Comparison of ENCODE assay signal across 18 cellular contexts in the genomic region with DNA sequence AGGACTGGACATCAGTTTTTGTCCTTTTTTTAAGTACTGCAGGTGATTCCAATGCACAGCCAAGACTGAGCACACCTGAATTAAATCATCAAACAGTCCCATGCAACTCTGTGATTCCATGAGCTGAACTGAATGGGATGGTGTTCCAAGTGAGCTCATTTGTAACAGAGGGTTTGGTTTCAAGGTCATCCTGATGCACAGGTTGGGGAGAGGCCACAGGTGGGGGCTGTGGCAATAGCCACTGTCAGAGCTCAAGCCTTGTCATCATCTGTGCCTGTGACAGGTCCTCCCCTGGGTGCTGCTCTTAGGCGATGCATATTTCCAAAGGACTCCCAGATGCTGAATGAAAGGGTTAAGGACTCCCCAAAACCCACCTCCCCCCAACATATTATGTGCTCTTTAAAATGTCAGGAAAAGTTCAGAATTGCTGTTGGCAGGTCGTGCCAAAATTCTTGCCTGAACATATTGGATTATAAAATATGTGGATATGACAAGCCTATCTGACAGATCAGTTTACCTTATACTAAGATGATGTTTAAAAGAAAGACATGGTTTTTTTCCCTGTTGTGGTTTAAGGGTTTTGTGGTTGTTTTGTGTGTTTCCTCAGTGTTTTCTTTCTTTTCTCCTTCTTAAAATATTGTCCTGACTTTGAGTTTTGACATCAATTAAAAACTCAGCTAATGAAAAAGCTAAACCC.
"Had no signal": no experiment of that assay in that cellular context is flagged by ENCODE, and none has a peak within 500 bp of the region (broad histone marks: within the 10 kb centered on the region; RNA-seq: fewer than 3 reads in every experiment).

No MANE protein-coding gene starts in this region.

- H3K9ac ChIP-seq: parathyroid adenoma had no signal

- H3K36me3 ChIP-seq: left lung, sigmoid colon, stomach had no signal

- H3K27ac ChIP-seq: coronary artery, left lung, parathyroid adenoma, sigmoid colon had no signal

- H3K9me3 ChIP-seq: left lung, sigmoid colon, stomach had no signal

- H3K79me2 ChIP-seq: parathyroid adenoma had no signal

- DNase-seq: activated CD4-positive, alpha-beta T cell treated with anti-CD3 and anti-CD28 coated beads, Interleukin-2, amount 10 ng/mL, durations not matched to agents 7 days and 5 days; activated CD8-positive, alpha-beta memory T cell treated with anti-CD3 and anti-CD28 coated beads for 24 hours; activated effector memory CD4-positive, alpha-beta T cell treated with anti-CD3 and anti-CD28 coated beads, Interleukin-2, amount 50 U/mL, for 16 hours; activated naive CD4-positive, alpha-beta T cell treated with anti-CD3 and anti-CD28 coated beads, Interleukin-2, amount 50 U/mL, for 16 hours; activated T-cell treated with anti-CD3 and anti-CD28 coated beads, Interleukin-2, amount 50 U/mL, for 72 hours; aorta; erythroblast; kidney; left lung; sigmoid colon; stimulated activated CD4-positive, alpha-beta T cell treated with anti-CD3 and anti-CD28 coated beads, Interleukin-4, amount 100 ng/mL, for 24 hours; stomach; trophoblast cell had no signal

- H3K4me3 ChIP-seq: coronary artery, left lung, sigmoid colon, stomach had no signal

- ATAC-seq: activated CD4-positive, CD25-positive, alpha-beta regulatory T cell treated with anti-CD3 and anti-CD28 coated beads, Interleukin-2, amount 50 U/mL, for 24 hours; activated T-cell treated with anti-CD3 and anti-CD28 coated beads, Interleukin-2, amount 50 U/mL, for 72 hours; left lung; natural killer cell treated with Interleukin-12 subunit alpha and Interleukin-12 subunit beta and Interleukin-15 and Interleukin-18, amount 100 ng/mL, for 72 hours; stimulated activated effector memory CD8-positive, alpha-beta T cell treated with anti-CD3 and anti-CD28 coated beads, Interleukin-12 subunit alpha, Interleukin-12 subunit beta, amount 100 ng/mL, for 72 hours had no signal

- H3K4me1 ChIP-seq: left lung, parathyroid adenoma had no signal

- H2AFZ ChIP-seq: parathyroid adenoma had no signal

- H3K27me3 ChIP-seq: sigmoid colon, stomach had no signal
